In the genomic region with DNA sequence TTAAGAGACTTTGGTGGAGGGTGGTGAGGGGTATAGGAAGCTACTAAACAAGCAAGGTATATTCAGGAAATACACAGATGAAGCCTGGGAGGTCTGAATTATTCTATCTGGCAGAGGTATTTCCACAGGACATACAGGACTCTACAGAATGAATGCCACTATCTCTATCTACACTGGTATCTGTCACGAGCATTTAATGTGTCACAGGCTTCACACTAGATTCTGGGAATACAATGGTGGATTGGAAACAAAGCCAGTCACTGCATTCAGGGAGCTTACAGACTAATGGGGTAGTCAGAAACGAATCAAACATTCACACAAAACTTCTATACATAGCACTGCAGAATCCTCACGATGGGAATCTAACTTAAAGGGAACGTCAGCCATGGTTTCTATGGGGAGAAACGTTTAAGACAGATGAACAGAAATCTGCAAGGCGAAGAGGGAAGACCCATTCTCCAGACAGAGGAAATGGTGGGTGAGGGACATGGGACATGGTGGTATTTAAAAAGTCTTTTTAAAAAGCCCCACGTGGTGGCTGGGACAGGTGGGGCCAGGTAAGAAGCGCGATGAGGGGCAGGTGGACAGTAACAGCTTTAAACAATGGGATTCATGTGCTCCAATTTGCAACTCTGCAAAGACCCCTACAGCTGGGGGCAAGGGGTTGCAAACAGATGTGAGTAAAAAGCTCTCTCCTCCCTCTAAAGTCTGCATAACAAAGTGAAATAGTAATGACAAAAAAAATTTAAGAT, we compare ENCODE assay signal across 12 cellular contexts. TPM values are rescaled to one million over a fixed set of nuclear protein-coding genes. Genes with fewer than 3 reads are reported as not detected.
A peak's percentile ranks its signal among the peaks of the same experiment; 100 is the strongest.
DNase-seq lines count a peak whose midpoint lies in the region; ATAC-seq and TF ChIP-seq lines count a peak whose summit lies in the region.
"Had no signal": no experiment of that assay in that cellular context is flagged by ENCODE, and none has a peak within 500 bp of the region (broad histone marks: within the 10 kb centered on the region; RNA-seq: fewer than 3 reads in every experiment).

No MANE protein-coding gene starts in this region.

- in situ Hi-C loops in IMR-90 (cut with MboI; ENCODE audit: low sequenced_read_pairs): no loop called here

- 0 out of 2 replicates have a peak overlapping the region, but pooled peaks have one; percentile 6 for H3K4ac ChIP-seq in IMR-90 (ENCODE audit: low read depth, low read length)

- H3K23ac ChIP-seq in IMR-90 (ENCODE audit: low read depth, low read length): 0 out of 2 replicates have a peak overlapping the region, but pooled peaks have one; percentile 11

- H3K79me1 ChIP-seq in IMR-90 (ENCODE audit: low read depth in 1 of 2, low read length in 2 of 2): peaks cover 39 to 77% of the 10 kb centered on the region in 2 experiments

- CTCF ChIA-PET in IMR-90 (lab: Yijun Ruan, JAX): interaction anchor here (1.7 kb wide), 1 partner anchor 338 kb away, joined by 4 read pairs; no protein-coding TSS in a partner anchor
- CTCF ChIA-PET in PC-9 (lab: Charles Lee): no interaction called here

- H3K9me2 ChIP-seq in PC-9 (ENCODE audit: insufficient read depth): no peaks in the 10 kb centered on the region

- H3K4me1 ChIP-seq in IMR-90 (ENCODE audit: control insufficient read depth, insufficient read depth, low read length): peaks cover 40% of the 10 kb centered on the region
- H3K4me1 ChIP-seq in psoas muscle: peaks cover 92% of the 10 kb centered on the region
- H3K4me1 ChIP-seq in PC-9 (replicated peaks; ENCODE audit: insufficient read depth): no peaks in the 10 kb centered on the region

- TF ChIP-seq POLR2A in IMR-90 (IDR thresholded peaks at IDR 0.05; ENCODE audit: low read depth, low read length): no peak

- no peak for TF ChIP-seq RAD21 in IMR-90 (IDR thresholded peaks at IDR 0.05; ENCODE audit: low read length)

- no peak for DNase-seq in IMR-90
- DNase-seq in dorsolateral prefrontal cortex: no peak
- DNase-seq in psoas muscle: no peak
- DNase-seq in PC-9: no peak
- DNase-seq in NCI-H1092 (lab: John Stamatoyannopoulos, UW): no peak
- DNase-seq: NCI-H187; spleen; stimulated activated CD8-positive, alpha-beta memory T cell treated with anti-CD3 and anti-CD28 coated beads, Interleukin-4, amount 100 ng/mL, for 48 hours had no signal

- no peak overlapping the region for H4K8ac ChIP-seq in IMR-90 (ENCODE audit: low read depth in 2 of 2, low read length in 2 of 2)

- POLR2A ChIA-PET in IMR-90 (lab: Charles Lee; ENCODE audit: unreplicated experiment): no interaction called here
- POLR2A ChIA-PET in PC-9 (lab: Charles Lee; ENCODE audit: unreplicated experiment): no interaction called here

- H3K27ac ChIP-seq in C4-2B: peak overlapping the region; percentile 66
- no peak overlapping the region for H3K27ac ChIP-seq in IMR-90 (ENCODE audit: insufficient read depth, low read length)
- H3K27ac ChIP-seq in dorsolateral prefrontal cortex: peak overlapping the region; percentile 63 to 98 (median 93)
- H3K27ac ChIP-seq in psoas muscle: peak overlapping the region; percentile 90
- H3K27ac ChIP-seq in PC-9: no peak overlapping the region

- H2AFZ ChIP-seq in IMR-90 (replicated peaks; ENCODE audit: low read length, poor library complexity) (no peak overlapping the region), PC-9 (no peak overlapping the region)

- no peak overlapping the region for H3K14ac ChIP-seq in IMR-90 (replicated peaks; ENCODE audit: low read depth, low read length)

- H3F3A ChIP-seq in PC-9 (ENCODE audit: insufficient read depth, low read depth): no peaks in the 10 kb centered on the region

- intact Hi-C loops in IMR-90 (cut with micrococcal nuclease): loop anchor here (10.0 kb wide), 1 partner anchor 511 kb away; a partner anchor contains a TSS
- intact Hi-C loops in dorsolateral prefrontal cortex (cut with DNase I): loop anchor here (2.0 to 5.0 kb wide), 2 partner anchors 17 to 338 kb away; a partner anchor contains a TSS
- intact Hi-C loops in psoas muscle (cut with DNase I): no loop called here
- intact Hi-C loops in PC-9 (cut with micrococcal nuclease; ENCODE audit: unreplicated experiment): no loop called here

- H3K36me3 ChIP-seq in IMR-90 (ENCODE audit: control insufficient read depth, insufficient read depth, low read length): no peaks in the 10 kb centered on the region
- no peaks in the 10 kb centered on the region for H3K36me3 ChIP-seq in psoas muscle (ENCODE audit: insufficient read depth in 1 of 2, low read depth in 1 of 2)
- no peaks in the 10 kb centered on the region for H3K36me3 ChIP-seq in PC-9 (ENCODE audit: low read depth)
- H3K36me3 ChIP-seq: spleen had no signal

- H2BK5ac ChIP-seq in IMR-90 (ENCODE audit: low read depth, low read length, poor library complexity, severe bottlenecking): no peak overlapping the region

- H4K20me1 ChIP-seq in IMR-90 (ENCODE audit: insufficient read depth, low read length): peaks cover 55% of the 10 kb centered on the region
- no peaks in the 10 kb centered on the region for H4K20me1 ChIP-seq in PC-9 (ENCODE audit: insufficient read depth)

- no peaks in the 10 kb centered on the region for H3K79me2 ChIP-seq in PC-9 (ENCODE audit: low read depth)

- H3K27me3 ChIP-seq in IMR-90 (ENCODE audit: control insufficient read depth, insufficient read depth, low read length) (no peaks in the 10 kb centered on the region), dorsolateral prefrontal cortex (no peaks in the 10 kb centered on the region), psoas muscle (ENCODE audit: insufficient read depth in 3 of 3, low read length in 2 of 3) (no peaks in the 10 kb centered on the region), PC-9 (ENCODE audit: insufficient read depth, low read depth) (no peaks in the 10 kb centered on the region)
- H3K27me3 ChIP-seq: spleen had no signal

- H2BK15ac ChIP-seq in IMR-90 (ENCODE audit: low read depth, low read length): no peak overlapping the region

- peak overlapping the region; percentile 6; the same call in 1 of the 2 replicates for H2BK120ac ChIP-seq in IMR-90 (ENCODE audit: low read depth, low read length)

- H4K91ac ChIP-seq in IMR-90 (ENCODE audit: insufficient read depth, low read depth, low read length): no peak overlapping the region

- no peak overlapping the region for H3K18ac ChIP-seq in IMR-90 (ENCODE audit: low read depth, low read length)

- peak overlapping the region; percentile 34; the same call in 1 of the 2 replicates for H2AK5ac ChIP-seq in IMR-90 (ENCODE audit: low read depth, low read length)

- H3K9ac ChIP-seq in IMR-90 (ENCODE audit: low read depth, low read length): no peak overlapping the region

- H3K9me3 ChIP-seq in IMR-90 (ENCODE audit: control insufficient read depth, insufficient read depth, low read length) (no peaks in the 10 kb centered on the region), psoas muscle (no peaks in the 10 kb centered on the region), PC-9 (ENCODE audit: insufficient read depth, low read depth) (no peaks in the 10 kb centered on the region)

- peaks cover 15% of the 10 kb centered on the region for H3K9me1 ChIP-seq in IMR-90 (ENCODE audit: insufficient read depth, low read length)

- no peak for ATAC-seq in IMR-90 (ENCODE audit: low read depth)
- no peak for ATAC-seq in psoas muscle
- ATAC-seq in GM19467 (IDR thresholded peaks at IDR 0.05; ENCODE audit: unreplicated experiment): no peak
- no peak for ATAC-seq in HG02884 (IDR thresholded peaks at IDR 0.05; ENCODE audit: unreplicated experiment)
- ATAC-seq: HCT116 had no signal

- no peak overlapping the region for H4K5ac ChIP-seq in IMR-90 (ENCODE audit: low read depth, low read length)

- no peak overlapping the region for H3K4me2 ChIP-seq in IMR-90 (ENCODE audit: low read depth, low read length)
- H3K4me2 ChIP-seq in PC-9: no peak overlapping the region

- H2AK9ac ChIP-seq in IMR-90 (replicated peaks; ENCODE audit: low read depth, low read length, poor library complexity): no peak overlapping the region

- no peak overlapping the region for H2BK20ac ChIP-seq in IMR-90 (ENCODE audit: low read depth, low read length)

- TF ChIP-seq CTCF in C4-2B (conservative IDR thresholded peaks at IDR 0.05): no peak
- TF ChIP-seq CTCF in IMR-90 (conservative IDR thresholded peaks at IDR 0.05; ENCODE audit: low read depth, low read length): no peak
- no peak for TF ChIP-seq CTCF in dorsolateral prefrontal cortex (IDR thresholded peaks at IDR 0.05 in 54 of 56, conservative IDR thresholded peaks at IDR 0.05 in 2 of 56; ENCODE audit: low read depth in 1 of 56, partially characterized antibody in 56 of 56)
- no peak for TF ChIP-seq CTCF in psoas muscle (IDR thresholded peaks at IDR 0.05)
- no peak for TF ChIP-seq CTCF in PC-9 (conservative IDR thresholded peaks at IDR 0.05)

- WGBS in IMR-90 (ENCODE audit: extremely low coverage in 2 of 2, insufficient read length in 1 of 2), 2 experiments: 90% methylated on average over 2 of the region's 9 CpGs; no CpG with 5 or more reads in 1 of the 2 experiments
- 59 to 74% (median 60%) methylated on average over 9 of the region's 9 CpGs for WGBS in psoas muscle, 3 donors

- H3K4me3 ChIP-seq in IMR-90 (ENCODE audit: insufficient read depth, low read depth, low read length) (no peak overlapping the region), dorsolateral prefrontal cortex (peak overlapping the region in 30 of 59 donors; percentile 2 to 58 (median 32)), psoas muscle (peak overlapping the region; percentile 35), PC-9 (no peak overlapping the region)
- H3K4me3 ChIP-seq: spleen had no signal

- BruUV-seq in IMR-90 (replicated peaks; lab: Mats Ljungman, UMichigan): no TSS peak
- BruUV-seq in PC-9 (replicated peaks; lab: Mats Ljungman, UMichigan): no TSS peak

- dilution Hi-C loops in IMR-90 (cut with HindIII; ENCODE audit: low sequenced_read_pairs, unreplicated experiment): no loop called here

- H3K56ac ChIP-seq in IMR-90 (ENCODE audit: extremely low read depth, insufficient read depth, low read length): no peak overlapping the region

TF ChIP-seq in IMR-90, 13 proteins besides CTCF, POLR2A, EP300 and RAD21 (continues in another document):
- TF ChIP-seq, protein P1, sequence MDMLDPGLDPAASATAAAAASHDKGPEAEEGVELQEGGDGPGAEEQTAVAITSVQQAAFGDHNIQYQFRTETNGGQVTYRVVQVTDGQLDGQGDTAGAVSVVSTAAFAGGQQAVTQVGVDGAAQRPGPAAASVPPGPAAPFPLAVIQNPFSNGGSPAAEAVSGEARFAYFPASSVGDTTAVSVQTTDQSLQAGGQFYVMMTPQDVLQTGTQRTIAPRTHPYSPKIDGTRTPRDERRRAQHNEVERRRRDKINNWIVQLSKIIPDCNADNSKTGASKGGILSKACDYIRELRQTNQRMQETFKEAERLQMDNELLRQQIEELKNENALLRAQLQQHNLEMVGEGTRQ (IDR thresholded peaks at IDR 0.05; ENCODE audit: low read depth, low read length): no peak
- TF ChIP-seq NFE2L2 (IDR thresholded peaks at IDR 0.05; ENCODE audit: low read depth, low read length): no peak

RNA-seq across cellular contexts. Expression of a gene that starts 16.5 kb away (rescaled TPM):
- total RNA-seq in IMR-90 (2012; rRNA removed) (69.2 and 87.8 TPM in 2 replicates), dorsolateral prefrontal cortex (100 to 1,000 TPM in 86 of 120 experiments, 10 to 100 TPM in 34; 65.6 to 291 (median 118) TPM), psoas muscle (100 to 1,000 TPM in 1 of 4 donors, 10 to 100 TPM in 3; 41.1 to 119 (median 49.8) TPM), PC-9 (2021) (not detected in 2 replicates)
- polyA plus RNA-seq in IMR-90 (2012; rRNA removed) (55.9 and 62.8 TPM in 2 replicates), psoas muscle (10 to 100 TPM in 2 of 3 donors, 1 to 10 TPM in 1; 9.8 to 29.4 (median 29.0) TPM)
- 35.1 and 74.2 TPM in 2 replicates for polyA plus RNA-seq in IMR-90 (2012; cell fraction: cytosol; rRNA removed)
- polyA plus RNA-seq in IMR-90 (2012; cell fraction: nucleus; rRNA removed; ENCODE audit: low replicate concordance): 87.7 and 98.9 TPM in 2 replicates

Comparison
In these comparisons a context has a peak if more than half of its experiments do, and no peak if none do; other contexts are left out.
1. H3K27ac ChIP-seq: peak in C4-2B (single experiment), dorsolateral prefrontal cortex (59 of 59) and psoas muscle (single experiment); none in IMR-90 (single experiment) and PC-9 (single experiment).
2. H3K4me3 ChIP-seq: peak in dorsolateral prefrontal cortex (30 of 59) and psoas muscle (single experiment); none in IMR-90 (single experiment) and PC-9 (single experiment).
3. RNA of a gene that starts 16.5 kb away (total RNA-seq): 65.6 to 291 TPM in dorsolateral prefrontal cortex, 69.2 to 87.8 TPM in IMR-90 and 41.1 to 119 TPM in psoas muscle; not detected in PC-9; every median in the first group is over 10 times any median in the second.
4. intact Hi-C loops: an anchor here in IMR-90 (10.0 kb wide) and dorsolateral prefrontal cortex (2.0 to 5.0 kb wide); none called in psoas muscle and PC-9.